In genomic region chr4:73662709-73663546, GRCh38 we compare ENCODE assay signal across 10 cellular contexts. TPM values are rescaled to one million over a fixed set of nuclear protein-coding genes. Genes with fewer than 3 reads are reported as not detected.
DNase-seq lines count a peak whose midpoint lies in the region; ATAC-seq, FAIRE-seq and TF ChIP-seq lines count a peak whose summit lies in the region.
"Had no signal": no experiment of that assay in that cellular context is flagged by ENCODE, and none has a peak within 500 bp of the region (broad histone marks: within the 10 kb centered on the region; RNA-seq: fewer than 3 reads in every experiment).

No MANE protein-coding gene starts in this region.

- H3K4me1 ChIP-seq in fibroblast of lung (ENCODE audit: control insufficient read depth, extremely low read depth, insufficient read depth, low read length), result no peaks in the 10 kb centered on the region

- TF ChIP-seq CTCF in fibroblast of lung (conservative IDR thresholded peaks at IDR 0.05 in 1 of 2, IDR thresholded peaks at IDR 0.05 in 1 of 2; ENCODE audit: low read depth in 1 of 2, low read length in 2 of 2), result peak; percentile 50 to 57

- no peaks in the 10 kb centered on the region for H3K36me3 ChIP-seq in fibroblast of lung (ENCODE audit: control insufficient read depth, insufficient read depth, low read length)
- H3K36me3 ChIP-seq: SJCRH30 had no signal

- no peaks in the 10 kb centered on the region for H3K9me3 ChIP-seq in fibroblast of lung (ENCODE audit: control insufficient read depth, insufficient read depth, low read depth, low read length)
- H3K9me3 ChIP-seq: SJCRH30 had no signal

- DNase-seq in DMS153 (lab: John Stamatoyannopoulos, UW) (peak; percentile 50), KG1 (lab: John Stamatoyannopoulos, UW) (peak; percentile 49), RCC 7860 (ENCODE audit: low spot score) (peak; percentile 61), fibroblast of lung (ENCODE audit: low read depth in 2 of 2) (peak; percentile 60 to 83), retina (peak; percentile 26)
- no peak for DNase-seq in activated CD8-positive, alpha-beta memory T cell treated with anti-CD3 and anti-CD28 coated beads for 24 hours

- H3K9ac ChIP-seq in fibroblast of lung (ENCODE audit: insufficient read depth, low read length), result no peak overlapping the region

- no peak overlapping the region for H3K4me2 ChIP-seq in fibroblast of lung (ENCODE audit: extremely low read depth, insufficient read depth, low read length)

- H3K27ac ChIP-seq in fibroblast of lung (ENCODE audit: insufficient read depth, low read length), result peak overlapping the region; percentile 26
- H3K27ac ChIP-seq: SJCRH30, skin epidermis had no signal

- H4K20me1 ChIP-seq in fibroblast of lung (ENCODE audit: control insufficient read depth, extremely low read depth, insufficient read depth, low read length), result no peaks in the 10 kb centered on the region

- no peaks in the 10 kb centered on the region for H3K79me2 ChIP-seq in fibroblast of lung (ENCODE audit: control insufficient read depth, insufficient read depth, low read length)

- no peak overlapping the region for H2AFZ ChIP-seq in fibroblast of lung (ENCODE audit: low read length)

- peak; percentile 84 for ATAC-seq in GM21381 (IDR thresholded peaks at IDR 0.05; ENCODE audit: unreplicated experiment)
- ATAC-seq in HG03025 (IDR thresholded peaks at IDR 0.05; ENCODE audit: low FRiP score, unreplicated experiment), result no peak

- FAIRE-seq in RCC 7860 (lab: Jason Lieb, UNC), result peak; percentile 51

- H3K4me3 ChIP-seq in fibroblast of lung (replicated peaks in 1 of 4; ENCODE audit: control extremely low read depth in 1 of 4, insufficient read depth in 1 of 4, low read depth in 3 of 4, low read length in 4 of 4), result no peak overlapping the region
- H3K4me3 ChIP-seq: SJCRH30, skin epidermis had no signal

- no peaks in the 10 kb centered on the region for H3K27me3 ChIP-seq in fibroblast of lung (ENCODE audit: control insufficient read depth, insufficient read depth, low read length)
- H3K27me3 ChIP-seq: SJCRH30 had no signal

RNA-seq across cellular contexts. Expression of gene RASSF6, which starts 42.7 kb away (rescaled TPM):
- under 0.01 TPM in 1 of 2 replicates, not detected in the other for total RNA-seq in fibroblast of lung
- polyA plus RNA-seq in fibroblast of lung, result 0.01 TPM in 1 of 2 replicates, not detected in the other
- 0.03 TPM in 1 of 2 replicates, not detected in the other for polyA plus RNA-seq in fibroblast of lung (2012)
- not detected in 2 replicates for polyA minus RNA-seq in fibroblast of lung (ENCODE audit: low replicate concordance)
